In genomic region chr2:32688511-32688910, GRCh38 we compare ENCODE assay signal across 12 cellular contexts.
DNase-seq lines count a peak whose midpoint lies in the region; ATAC-seq, FAIRE-seq and TF ChIP-seq lines count a peak whose summit lies in the region.
"Had no signal": no experiment of that assay in that cellular context is flagged by ENCODE, and none has a peak within 500 bp of the region (broad histone marks: within the 10 kb centered on the region; RNA-seq: fewer than 3 reads in every experiment).

No MANE protein-coding gene starts in this region.

- H4K20me1 ChIP-seq in astrocyte (ENCODE audit: insufficient read depth, low read length), result no peaks in the 10 kb centered on the region
- H4K20me1 ChIP-seq: BLaER1 had no signal

- no peak for TF ChIP-seq POLR2A in right lobe of liver (IDR thresholded peaks at IDR 0.05)

- H3K4me3 ChIP-seq in A673 (ENCODE audit: low read depth, low read length, poor library complexity, severe bottlenecking), result no peak overlapping the region
- H3K4me3 ChIP-seq in astrocyte (ENCODE audit: insufficient read depth, low read depth, low read length), result no peak overlapping the region
- no peak overlapping the region for H3K4me3 ChIP-seq in left lung
- no peak overlapping the region for H3K4me3 ChIP-seq in right lobe of liver
- H3K4me3 ChIP-seq: BLaER1, heart left ventricle had no signal

- peaks cover 8% of the 10 kb centered on the region for H3K4me1 ChIP-seq in A673 (ENCODE audit: insufficient read depth, low read length, poor library complexity, severe bottlenecking)
- peaks cover 5% of the 10 kb centered on the region for H3K4me1 ChIP-seq in astrocyte (ENCODE audit: insufficient read depth, low read length)
- H3K4me1 ChIP-seq in left lung, result no peaks in the 10 kb centered on the region
- no peaks in the 10 kb centered on the region for H3K4me1 ChIP-seq in right lobe of liver
- H3K4me1 ChIP-seq: BLaER1 had no signal

- H3K27ac ChIP-seq in A673 (ENCODE audit: low read depth, low read length, poor library complexity, severe bottlenecking), result no peak overlapping the region
- H3K27ac ChIP-seq in astrocyte (ENCODE audit: low read depth, low read length), result no peak overlapping the region
- H3K27ac ChIP-seq in left lung, result no peak overlapping the region
- no peak overlapping the region for H3K27ac ChIP-seq in right lobe of liver
- H3K27ac ChIP-seq: BLaER1, heart left ventricle had no signal

- no peaks in the 10 kb centered on the region for H3K36me3 Mint-ChIP-seq in astrocyte (ENCODE audit: low read depth, unreplicated experiment)
- no peaks in the 10 kb centered on the region for H3K36me3 Mint-ChIP-seq in T-helper 17 cell (ENCODE audit: low read depth)

- CTCF ChIA-PET in A673 (lab: Charles Lee), result no interaction called here

- peak; percentile 98 for ATAC-seq in GM19035 (IDR thresholded peaks at IDR 0.05; ENCODE audit: unreplicated experiment)
- peak; percentile 96 for ATAC-seq in HG03432 (IDR thresholded peaks at IDR 0.05; ENCODE audit: unreplicated experiment)
- no peak for ATAC-seq in left lung
- no peak for ATAC-seq in T-helper 17 cell
- no peak for ATAC-seq in right lobe of liver
- ATAC-seq: heart left ventricle had no signal

- no peak overlapping the region for H3K4me3 Mint-ChIP-seq in astrocyte (ENCODE audit: unreplicated experiment)
- no peak overlapping the region for H3K4me3 Mint-ChIP-seq in T-helper 17 cell
- H3K4me3 Mint-ChIP-seq: T-helper 2 cell treated with Interferon-gamma antibody and Interleukin-4, amounts not matched to agents 5 μg/mL and 100 μg/mL, for 36 hours had no signal

- no peak overlapping the region for H3K27ac Mint-ChIP-seq in astrocyte (ENCODE audit: unreplicated experiment)
- no peak overlapping the region for H3K27ac Mint-ChIP-seq in T-helper 17 cell
- H3K27ac Mint-ChIP-seq: T-helper 2 cell treated with Interferon-gamma antibody and Interleukin-4, amounts not matched to agents 5 μg/mL and 100 μg/mL, for 36 hours had no signal

- H3K79me2 ChIP-seq in astrocyte (ENCODE audit: insufficient read depth, low read length), result no peaks in the 10 kb centered on the region

- POLR2A ChIA-PET in A673 (lab: Charles Lee; ENCODE audit: low non-redundant PET), result no interaction called here

- H3K27me3 ChIP-seq in A673 (replicated peaks; ENCODE audit: insufficient read depth, low read depth, low read length, poor library complexity) (no peaks in the 10 kb centered on the region), astrocyte (ENCODE audit: insufficient read depth, low read length) (no peaks in the 10 kb centered on the region), left lung (no peaks in the 10 kb centered on the region), right lobe of liver (no peaks in the 10 kb centered on the region)
- H3K27me3 ChIP-seq: BLaER1, heart left ventricle had no signal

- H2AFZ ChIP-seq in astrocyte (ENCODE audit: low read depth, low read length), result no peak overlapping the region

- peaks cover 8% of the 10 kb centered on the region for H3K4me1 Mint-ChIP-seq in astrocyte (ENCODE audit: low read depth, unreplicated experiment)
- H3K4me1 Mint-ChIP-seq in T-helper 17 cell, result no peaks in the 10 kb centered on the region

- H3K27me3 Mint-ChIP-seq in astrocyte (ENCODE audit: low read depth, unreplicated experiment), result no peaks in the 10 kb centered on the region
- H3K27me3 Mint-ChIP-seq in T-helper 17 cell, result no peaks in the 10 kb centered on the region

- H3K4me2 ChIP-seq in astrocyte (ENCODE audit: low read length), result peak overlapping the region; percentile 31
- H3K4me2 ChIP-seq: BLaER1 had no signal

- H3K9me3 ChIP-seq in A673 (ENCODE audit: low read depth, low read length, poor library complexity, severe bottlenecking) (no peaks in the 10 kb centered on the region), astrocyte (ENCODE audit: insufficient read depth, low read depth, low read length) (no peaks in the 10 kb centered on the region), left lung (no peaks in the 10 kb centered on the region), T-helper 17 cell (ENCODE audit: control insufficient read depth, low read length, poor library complexity, severe bottlenecking) (no peaks in the 10 kb centered on the region), right lobe of liver (no peaks in the 10 kb centered on the region)
- H3K9me3 ChIP-seq: BLaER1, heart left ventricle had no signal

- 90% methylated on average over 1 of the region's 1 CpG for WGBS in right lobe of liver (ENCODE audit: insufficient coverage, low coverage, low lambda C conversion rate, missing lambda C conversion rate)

- FAIRE-seq in astrocyte (lab: Jason Lieb, UNC), result no peak

- H3K36me3 ChIP-seq in A673 (ENCODE audit: insufficient read depth, low read length, poor library complexity, severe bottlenecking) (no peaks in the 10 kb centered on the region), astrocyte (ENCODE audit: insufficient read depth, low read length) (no peaks in the 10 kb centered on the region), left lung (no peaks in the 10 kb centered on the region), right lobe of liver (no peaks in the 10 kb centered on the region)

- DNase-seq in A673 (ENCODE audit: low spot score) (peak; percentile 7), astrocyte (ENCODE audit: low read depth) (peak; percentile 89), left lung (no peak), T-helper 17 cell (no peak), hippocampal formation (lab: John Stamatoyannopoulos, UW) (no peak), right lobe of liver (no peak)
- DNase-seq: heart left ventricle, NCI-H1436 treated with DMSO at 0.1 percent for 48 hours had no signal

- no peak overlapping the region for H3K9ac ChIP-seq in astrocyte (ENCODE audit: low read length)
- H3K9ac ChIP-seq: BLaER1 had no signal

- intact Hi-C loops in A673 (cut with micrococcal nuclease; ENCODE audit: unreplicated experiment) (no loop called here), left lung (cut with DNase I) (no loop called here), right lobe of liver (cut with DNase I) (no loop called here)

- TF ChIP-seq CTCF in A673 (conservative IDR thresholded peaks at IDR 0.05; ENCODE audit: low read depth, low read length) (no peak), astrocyte (IDR thresholded peaks at IDR 0.05; ENCODE audit: insufficient read depth, low read depth, low read length) (no peak), left lung (IDR thresholded peaks at IDR 0.05) (no peak), right lobe of liver (IDR thresholded peaks at IDR 0.05) (no peak)

- H3K9me3 Mint-ChIP-seq in astrocyte (ENCODE audit: unreplicated experiment), result no peaks in the 10 kb centered on the region
- H3K9me3 Mint-ChIP-seq: T-helper 2 cell treated with Interferon-gamma antibody and Interleukin-4, amounts not matched to agents 5 μg/mL and 100 μg/mL, for 36 hours had no signal

- BruUV-seq in A673 (replicated peaks; lab: Mats Ljungman, UMichigan), result no TSS peak

Comparison
In these comparisons a context has a peak if more than half of its experiments do, and no peak if none do; other contexts are left out.
1. DNase-seq: peak in A673 (single experiment) and astrocyte (single experiment); none in left lung (0 of 2), T-helper 17 cell (0 of 3), hippocampal formation (0 of 2) and right lobe of liver (0 of 3).
2. ATAC-seq: peak in GM19035 (single experiment) and HG03432 (single experiment); none in left lung (single experiment), T-helper 17 cell (single experiment) and right lobe of liver (0 of 4).